ENCODE assay signal across 28 cellular contexts in genomic region chr17:59632398-59632797, GRCh38. TPM values are rescaled to one million over a fixed set of nuclear protein-coding genes. Genes with fewer than 3 reads are reported as not detected.
DNase-seq lines count a peak whose midpoint lies in the region; ATAC-seq and TF ChIP-seq lines count a peak whose summit lies in the region.
"Had no signal": no experiment of that assay in that cellular context is flagged by ENCODE, and none has a peak within 500 bp of the region (broad histone marks: within the 10 kb centered on the region; RNA-seq: fewer than 3 reads in every experiment).

No MANE protein-coding gene starts in this region.

- no peaks in the 10 kb centered on the region for H3K27me3 ChIP-seq in CD8-positive, alpha-beta T cell (ENCODE audit: insufficient read depth, low read length)
- H3K27me3 ChIP-seq: dorsolateral prefrontal cortex, gastrocnemius medialis, hepatocyte, upper lobe of left lung had no signal

- POLR2A ChIA-PET in activated CD4-positive, alpha-beta T cell treated with anti-CD3 and anti-CD28 coated beads for 36 hours (lab: Charles Lee) = no interaction called here
- POLR2A ChIA-PET in CD8-positive, alpha-beta T cell (lab: Charles Lee) = no interaction called here

- no peak for TF ChIP-seq CTCF in CD8-positive, alpha-beta T cell (IDR thresholded peaks at IDR 0.05)
- TF ChIP-seq CTCF in brain (conservative IDR thresholded peaks at IDR 0.05) (no peak), osteocyte (IDR thresholded peaks at IDR 0.05) (no peak)

- H3K4me1 Mint-ChIP-seq in activated CD4-positive, alpha-beta T cell treated with anti-CD3 and anti-CD28 coated beads for 36 hours = peaks cover 72% of the 10 kb centered on the region
- H3K4me1 Mint-ChIP-seq in activated CD4-positive, alpha-beta T cell treated with anti-CD3 and anti-CD28 coated beads, Interleukin-2, amount 10 ng/mL, durations not matched to agents 24 days and 14 days = peaks cover 48% of the 10 kb centered on the region
- H3K4me1 Mint-ChIP-seq in CD8-positive, alpha-beta T cell (ENCODE audit: low read depth) = peaks cover 70% of the 10 kb centered on the region
- H3K4me1 Mint-ChIP-seq in brain = peaks cover 57% of the 10 kb centered on the region
- peaks cover 65% of the 10 kb centered on the region for H3K4me1 Mint-ChIP-seq in osteocyte (ENCODE audit: unreplicated experiment)
- H3K4me1 Mint-ChIP-seq in activated T-cell treated with anti-CD3 and anti-CD28 coated beads, Interleukin-2, amount 50 U/mL, for 72 hours (ENCODE audit: low read depth) = peaks cover 86% of the 10 kb centered on the region

- H3K4me3 Mint-ChIP-seq in activated CD4-positive, alpha-beta T cell treated with anti-CD3 and anti-CD28 coated beads for 36 hours = no peak overlapping the region
- H3K4me3 Mint-ChIP-seq in activated CD4-positive, alpha-beta T cell treated with anti-CD3 and anti-CD28 coated beads, Interleukin-2, amount 10 ng/mL, durations not matched to agents 24 days and 14 days = no peak overlapping the region
- H3K4me3 Mint-ChIP-seq in CD8-positive, alpha-beta T cell = peak overlapping the region; percentile 15
- H3K4me3 Mint-ChIP-seq in brain (no peak overlapping the region), osteocyte (ENCODE audit: unreplicated experiment) (no peak overlapping the region)
- H3K4me3 Mint-ChIP-seq in activated T-cell treated with anti-CD3 and anti-CD28 coated beads, Interleukin-2, amount 50 U/mL, for 72 hours = no peak overlapping the region
- H3K4me3 Mint-ChIP-seq: HFFc6; stimulated activated memory B cell treated with anti-CD40 and anti-IgM and Interleukin-4, amounts not matched to agents 10 μg/mL and 1 μg/mL and 100 μg/mL, for 72 hours had no signal

- peak overlapping the region; percentile 1 for H3K27ac Mint-ChIP-seq in activated CD4-positive, alpha-beta T cell treated with anti-CD3 and anti-CD28 coated beads for 36 hours
- no peak overlapping the region for H3K27ac Mint-ChIP-seq in activated CD4-positive, alpha-beta T cell treated with anti-CD3 and anti-CD28 coated beads, Interleukin-2, amount 10 ng/mL, durations not matched to agents 24 days and 14 days
- H3K27ac Mint-ChIP-seq in CD8-positive, alpha-beta T cell = no peak overlapping the region
- H3K27ac Mint-ChIP-seq in brain (peak overlapping the region in 3 of 5 experiments; percentile 34 to 47 (median 41)), osteocyte (ENCODE audit: unreplicated experiment) (peak overlapping the region; percentile 71)
- H3K27ac Mint-ChIP-seq in activated T-cell treated with anti-CD3 and anti-CD28 coated beads, Interleukin-2, amount 50 U/mL, for 72 hours = no peak overlapping the region
- H3K27ac Mint-ChIP-seq: stimulated activated memory B cell treated with anti-CD40 and anti-IgM and Interleukin-4, amounts not matched to agents 10 μg/mL and 1 μg/mL and 100 μg/mL, for 72 hours had no signal

- intact Hi-C loops in activated CD4-positive, alpha-beta T cell treated with anti-CD3 and anti-CD28 coated beads for 36 hours (cut with DNase I, micrococcal nuclease) = no loop called here
- intact Hi-C loops in activated CD4-positive, alpha-beta T cell treated with anti-CD3 and anti-CD28 coated beads, Interleukin-2, amount 10 ng/mL, durations not matched to agents 24 days and 14 days (cut with micrococcal nuclease) = no loop called here
- intact Hi-C loops in CD8-positive, alpha-beta T cell (cut with DNase I, micrococcal nuclease) = no loop called here

- no peak overlapping the region for H3K27ac ChIP-seq in CD8-positive, alpha-beta T cell (ENCODE audit: low read depth, low read length)
- H3K27ac ChIP-seq: 22Rv1, hepatocyte, upper lobe of left lung had no signal

- H3K9me3 ChIP-seq in CD8-positive, alpha-beta T cell (ENCODE audit: low read length) = no peaks in the 10 kb centered on the region
- H3K9me3 ChIP-seq: gastrocnemius medialis, upper lobe of left lung had no signal

- H3K27me3 Mint-ChIP-seq in activated CD4-positive, alpha-beta T cell treated with anti-CD3 and anti-CD28 coated beads for 36 hours = no peaks in the 10 kb centered on the region
- H3K27me3 Mint-ChIP-seq in activated CD4-positive, alpha-beta T cell treated with anti-CD3 and anti-CD28 coated beads, Interleukin-2, amount 10 ng/mL, durations not matched to agents 24 days and 14 days = no peaks in the 10 kb centered on the region
- no peaks in the 10 kb centered on the region for H3K27me3 Mint-ChIP-seq in CD8-positive, alpha-beta T cell (ENCODE audit: low read depth)
- no peaks in the 10 kb centered on the region for H3K27me3 Mint-ChIP-seq in brain
- no peaks in the 10 kb centered on the region for H3K27me3 Mint-ChIP-seq in osteocyte (ENCODE audit: unreplicated experiment)
- H3K27me3 Mint-ChIP-seq in activated T-cell treated with anti-CD3 and anti-CD28 coated beads, Interleukin-2, amount 50 U/mL, for 72 hours (ENCODE audit: low read depth) = no peaks in the 10 kb centered on the region
- H3K27me3 Mint-ChIP-seq: CD8-positive, alpha-beta memory T cell; naive B cell; stimulated activated memory B cell treated with anti-CD40 and anti-IgM and Interleukin-4, amounts not matched to agents 10 μg/mL and 1 μg/mL and 100 μg/mL, for 72 hours had no signal

- no peak for ATAC-seq in activated CD4-positive, alpha-beta T cell treated with anti-CD3 and anti-CD28 coated beads for 36 hours
- ATAC-seq in CD8-positive, alpha-beta T cell = no peak
- no peak for ATAC-seq in activated T-cell treated with anti-CD3 and anti-CD28 coated beads, Interleukin-2, amount 50 U/mL, for 72 hours (replicated peaks in 1 of 2)
- ATAC-seq: gastrocnemius medialis; GM12878; K562; stimulated activated memory B cell treated with anti-CD40 and anti-IgM and Interleukin-4, amounts not matched to agents 10 μg/mL and 1 μg/mL and 100 μg/mL, for 72 hours had no signal

- no peaks in the 10 kb centered on the region for H3K36me3 ChIP-seq in CD8-positive, alpha-beta T cell (ENCODE audit: insufficient read depth, low read length)
- H3K36me3 ChIP-seq: gastrocnemius medialis, upper lobe of left lung had no signal

- H3K4me3 ChIP-seq in CD8-positive, alpha-beta T cell (ENCODE audit: low read depth, low read length) = no peak overlapping the region
- H3K4me3 ChIP-seq: dorsolateral prefrontal cortex, gastrocnemius medialis, GM12878, hepatocyte, K562, upper lobe of left lung had no signal

- peaks cover 21% of the 10 kb centered on the region for H3K36me3 Mint-ChIP-seq in activated CD4-positive, alpha-beta T cell treated with anti-CD3 and anti-CD28 coated beads for 36 hours (ENCODE audit: low read depth)
- H3K36me3 Mint-ChIP-seq in activated CD4-positive, alpha-beta T cell treated with anti-CD3 and anti-CD28 coated beads, Interleukin-2, amount 10 ng/mL, durations not matched to agents 24 days and 14 days (ENCODE audit: low read depth) = peaks cover 22% of the 10 kb centered on the region
- H3K36me3 Mint-ChIP-seq in CD8-positive, alpha-beta T cell = peaks cover 35% of the 10 kb centered on the region
- H3K36me3 Mint-ChIP-seq in brain (peaks cover 47% of the 10 kb centered on the region), osteocyte (ENCODE audit: unreplicated experiment) (peaks cover 8% of the 10 kb centered on the region)
- peaks cover 6 to 15% of the 10 kb centered on the region in 2 donors for H3K36me3 Mint-ChIP-seq in activated T-cell treated with anti-CD3 and anti-CD28 coated beads, Interleukin-2, amount 50 U/mL, for 72 hours (ENCODE audit: insufficient read depth in 2 of 2)

- peaks cover 3% of the 10 kb centered on the region for H3K9me3 Mint-ChIP-seq in activated CD4-positive, alpha-beta T cell treated with anti-CD3 and anti-CD28 coated beads for 36 hours (ENCODE audit: low read depth)
- H3K9me3 Mint-ChIP-seq in activated CD4-positive, alpha-beta T cell treated with anti-CD3 and anti-CD28 coated beads, Interleukin-2, amount 10 ng/mL, durations not matched to agents 24 days and 14 days = no peaks in the 10 kb centered on the region
- H3K9me3 Mint-ChIP-seq in CD8-positive, alpha-beta T cell = no peaks in the 10 kb centered on the region
- H3K9me3 Mint-ChIP-seq in brain (peaks cover 0 to 6% (median 3%) of the 10 kb centered on the region in 5 experiments), osteocyte (ENCODE audit: unreplicated experiment) (peaks cover 6% of the 10 kb centered on the region)
- peaks cover 0 to 3% of the 10 kb centered on the region in 2 donors for H3K9me3 Mint-ChIP-seq in activated T-cell treated with anti-CD3 and anti-CD28 coated beads, Interleukin-2, amount 50 U/mL, for 72 hours
- H3K9me3 Mint-ChIP-seq: CD8-positive, alpha-beta memory T cell; HFFc6; naive B cell; stimulated activated memory B cell treated with anti-CD40 and anti-IgM and Interleukin-4, amounts not matched to agents 10 μg/mL and 1 μg/mL and 100 μg/mL, for 72 hours had no signal

- no peak for DNase-seq in activated CD4-positive, alpha-beta T cell treated with anti-CD3 and anti-CD28 coated beads for 36 hours
- DNase-seq in activated CD4-positive, alpha-beta T cell treated with anti-CD3 and anti-CD28 coated beads, Interleukin-2, amount 10 ng/mL, durations not matched to agents 24 days and 14 days = no peak
- DNase-seq in CD8-positive, alpha-beta T cell = no peak
- DNase-seq in osteocyte (ENCODE audit: extremely low spot score, unreplicated experiment) (no peak), EL (no peak), NCI-H1436 treated with DMSO at 0.1 percent for 48 hours (lab: John Stamatoyannopoulos, UW) (no peak)
- no peak for DNase-seq in activated T-cell treated with anti-CD3 and anti-CD28 coated beads, Interleukin-2, amount 50 U/mL, for 72 hours
- DNase-seq: activated CD4-positive, alpha-beta T cell treated with anti-CD3 and anti-CD28 coated beads for 1 hour; CD8-positive, alpha-beta memory T cell; cerebellar nuclear complex; dorsolateral prefrontal cortex; gastrocnemius medialis; HFFc6; kidney glomerular epithelial cell; naive B cell; NCI-H1417; NCI-H2081; NCI-H69; occipital lobe; Right ventricle myocardium superior; substantia nigra; upper lobe of left lung had no signal

- H3K4me1 ChIP-seq in CD8-positive, alpha-beta T cell (ENCODE audit: insufficient read depth, low read length) = peaks cover 34% of the 10 kb centered on the region

- CTCF ChIA-PET in activated CD4-positive, alpha-beta T cell treated with anti-CD3 and anti-CD28 coated beads for 36 hours (lab: Charles Lee) = no interaction called here
- CTCF ChIA-PET in CD8-positive, alpha-beta T cell (lab: Charles Lee) = no interaction called here

RNA-seq across cellular contexts. Expression of gene CLTC, which starts 12.7 kb away (rescaled TPM):
- total RNA-seq in activated CD4-positive, alpha-beta T cell treated with anti-CD3 and anti-CD28 coated beads for 36 hours = 100 to 1,000 TPM; 180 to 186 TPM
- 187 and 190 TPM in 2 replicates for total RNA-seq in activated CD4-positive, alpha-beta T cell treated with anti-CD3 and anti-CD28 coated beads, Interleukin-2, amount 10 ng/mL, durations not matched to agents 24 days and 14 days
- 10 to 100 TPM; 73.4 to 86.0 TPM for total RNA-seq in CD8-positive, alpha-beta T cell
- polyA plus RNA-seq in brain (ENCODE audit: insufficient read depth, low read depth, low replicate concordance) = 135 TPM
- total RNA-seq in osteocyte = 297 and 319 TPM in 2 replicates
- total RNA-seq in activated T-cell treated with anti-CD3 and anti-CD28 coated beads, Interleukin-2, amount 50 U/mL, for 72 hours = 100 to 1,000 TPM; 144 to 149 TPM

Comparison
In these comparisons a context has a peak if more than half of its experiments do, and no peak if none do; other contexts are left out.
1. H3K27ac Mint-ChIP-seq: peak in activated CD4-positive, alpha-beta T cell treated with anti-CD3 and anti-CD28 coated beads for 36 hours (single experiment), brain (3 of 5) and osteocyte (single experiment); none in activated CD4-positive, alpha-beta T cell treated with anti-CD3 and anti-CD28 coated beads, Interleukin-2, amount 10 ng/mL, durations not matched to agents 24 days and 14 days (single experiment), CD8-positive, alpha-beta T cell (single experiment) and activated T-cell treated with anti-CD3 and anti-CD28 coated beads, Interleukin-2, amount 50 U/mL, for 72 hours (single experiment).